In genomic region chr1:119323216-119323982, GRCh38 we compare ENCODE assay signal across 11 cellular contexts. TPM values are rescaled to one million over a fixed set of nuclear protein-coding genes. Genes with fewer than 3 reads are reported as not detected.
DNase-seq lines count a peak whose midpoint lies in the region; ATAC-seq and TF ChIP-seq lines count a peak whose summit lies in the region.
"Had no signal": no experiment of that assay in that cellular context is flagged by ENCODE, and none has a peak within 500 bp of the region (broad histone marks: within the 10 kb centered on the region; RNA-seq: fewer than 3 reads in every experiment).

No MANE protein-coding gene starts in this region.

- H3K27ac ChIP-seq in A673 (ENCODE audit: low read depth, low read length, poor library complexity, severe bottlenecking) (no peak overlapping the region), spleen (peak overlapping the region in 1 of 8 donors; percentile 35), hepatocyte (no peak overlapping the region), transverse colon (no peak overlapping the region)

- H3K4me3 ChIP-seq in A673 (ENCODE audit: low read depth, low read length, poor library complexity, severe bottlenecking) (no peak overlapping the region), spleen (no peak overlapping the region), hepatocyte (no peak overlapping the region), transverse colon (no peak overlapping the region)

- no peaks in the 10 kb centered on the region for H3K27me3 ChIP-seq in A673 (replicated peaks; ENCODE audit: insufficient read depth, low read depth, low read length, poor library complexity)
- peaks cover 0 to 16% (median 0%) of the 10 kb centered on the region in 7 donors for H3K27me3 ChIP-seq in spleen (replicated peaks in 1 of 7)
- no peaks in the 10 kb centered on the region for H3K27me3 ChIP-seq in hepatocyte
- no peaks in the 10 kb centered on the region for H3K27me3 ChIP-seq in transverse colon

- H3K79me2 ChIP-seq in hepatocyte, result no peaks in the 10 kb centered on the region

- TF ChIP-seq POLR2A in spleen (IDR thresholded peaks at IDR 0.05), result no peak
- no peak for TF ChIP-seq POLR2A in transverse colon (IDR thresholded peaks at IDR 0.05)

- H3K36me3 ChIP-seq in A673 (ENCODE audit: insufficient read depth, low read length, poor library complexity, severe bottlenecking), result no peaks in the 10 kb centered on the region
- H3K36me3 ChIP-seq in spleen, result no peaks in the 10 kb centered on the region
- H3K36me3 ChIP-seq in hepatocyte (replicated peaks; ENCODE audit: insufficient read depth, low read depth), result no peaks in the 10 kb centered on the region
- H3K36me3 ChIP-seq in transverse colon, result no peaks in the 10 kb centered on the region

- ATAC-seq in GM18498 (IDR thresholded peaks at IDR 0.05; ENCODE audit: unreplicated experiment), result peak; percentile 79
- ATAC-seq in GM19468 (IDR thresholded peaks at IDR 0.05; ENCODE audit: extremely low read depth, unreplicated experiment), result peak; percentile 58
- peak; percentile 84 for ATAC-seq in HG03095 (IDR thresholded peaks at IDR 0.05; ENCODE audit: unreplicated experiment)

- no peaks in the 10 kb centered on the region for H3K9me2 ChIP-seq in hepatocyte (replicated peaks; ENCODE audit: insufficient read depth)

- peak; percentile 65 for DNase-seq in SKM-1 treated with dmso at 0.1 percent for 144 hours (lab: John Stamatoyannopoulos, UW; ENCODE audit: unreplicated experiment)
- no peak for DNase-seq in A673 (ENCODE audit: low spot score)
- DNase-seq in spleen, result no peak
- DNase-seq in hepatocyte (ENCODE audit: low spot score), result no peak
- DNase-seq in transverse colon, result no peak
- DNase-seq: activated CD4-positive, alpha-beta T cell treated with anti-CD3 and anti-CD28 coated beads, Interleukin-2, amount 50 U/mL, for 1 hour; DMS 273 treated with DMSO at 0.1 percent for 48 hours; NCI-H748 treated with DMSO at 0.1 percent for 48 hours had no signal

- POLR2A ChIA-PET in A673 (lab: Charles Lee; ENCODE audit: low non-redundant PET), result no interaction called here

- intact Hi-C loops in A673 (cut with micrococcal nuclease; ENCODE audit: unreplicated experiment) (no loop called here), spleen (cut with DNase I; ENCODE audit: low total_unique reads) (no loop called here), transverse colon (cut with DNase I; ENCODE audit: low total_unique reads) (no loop called here)

- no peak overlapping the region for H3K4me2 ChIP-seq in hepatocyte

- in situ Hi-C loops in transverse colon (cut with MboI; ENCODE audit: low pct_ligation_motif_present in 1 of 4, low pct_unique_long_range_greater_than_20kb in 1 of 4, low sequenced_read_pairs in 3 of 4), result no loop called here

- H4K20me1 ChIP-seq in hepatocyte (ENCODE audit: insufficient read depth, poor library complexity, severe bottlenecking), result no peaks in the 10 kb centered on the region

- no peaks in the 10 kb centered on the region for H3K9me3 ChIP-seq in A673 (ENCODE audit: low read depth, low read length, poor library complexity, severe bottlenecking)
- no peaks in the 10 kb centered on the region for H3K9me3 ChIP-seq in spleen
- no peaks in the 10 kb centered on the region for H3K9me3 ChIP-seq in hepatocyte (ENCODE audit: low read depth)
- H3K9me3 ChIP-seq in transverse colon, result no peaks in the 10 kb centered on the region

- no peak for TF ChIP-seq EP300 in transverse colon (IDR thresholded peaks at IDR 0.05; ENCODE audit: low read depth)

- 73 to 85% (median 78%) methylated on average over 5 of the region's 5 CpGs for WGBS in spleen, 5 donors
- WGBS in hepatocyte (ENCODE audit: low lambda C conversion rate, missing lambda C conversion rate), result 93% methylated on average over 5 of the region's 5 CpGs
- WGBS in transverse colon (ENCODE audit: low coverage in 1 of 2), 2 donors, result 83 to 93% methylated on average over 5 of the region's 5 CpGs

- TF ChIP-seq CTCF in A673 (conservative IDR thresholded peaks at IDR 0.05; ENCODE audit: low read depth, low read length) (no peak), spleen (IDR thresholded peaks at IDR 0.05 in 8 of 11, conservative IDR thresholded peaks at IDR 0.05 in 3 of 11) (no peak), hepatocyte (IDR thresholded peaks at IDR 0.05; ENCODE audit: poor library complexity) (no peak), transverse colon (IDR thresholded peaks at IDR 0.05) (no peak)

- CTCF ChIA-PET in A673 (lab: Charles Lee), result no interaction called here

- no peak overlapping the region for H2AFZ ChIP-seq in hepatocyte

- H3K4me1 ChIP-seq in A673 (ENCODE audit: insufficient read depth, low read length, poor library complexity, severe bottlenecking), result no peaks in the 10 kb centered on the region
- peaks cover 2 to 18% (median 13%) of the 10 kb centered on the region in 6 donors for H3K4me1 ChIP-seq in spleen
- H3K4me1 ChIP-seq in hepatocyte (ENCODE audit: insufficient read depth), result peaks cover 14% of the 10 kb centered on the region
- peaks cover 0 to 21% (median 15%) of the 10 kb centered on the region in 4 donors for H3K4me1 ChIP-seq in transverse colon

- no TSS peak for BruUV-seq in A673 (replicated peaks; lab: Mats Ljungman, UMichigan)

RNA-seq across cellular contexts. Expression of gene HAO2, which starts 45.2 kb away (rescaled TPM):
- not detected in 2 replicates for total RNA-seq in A673 (2021)
- total RNA-seq in spleen, result under 1 TPM in 1 of 7 donors, not detected in 6; 0.25 TPM
- under 1 TPM in 2 of 3 donors, not detected in 1; 0.10 to 0.12 TPM for polyA plus RNA-seq in spleen
- total RNA-seq in hepatocyte, result 14.2 and 16.6 TPM in 2 replicates
- polyA plus RNA-seq in hepatocyte, result 5.7 and 14.2 TPM in 2 replicates
- not detected for total RNA-seq in transverse colon

Comparison
In these comparisons a context has a peak if more than half of its experiments do, and no peak if none do; other contexts are left out.
1. RNA of gene HAO2, which starts 45.2 kb away (total RNA-seq): 14.2 to 16.6 TPM in hepatocyte; 0.25 TPM in spleen, not detected in A673 and not detected in transverse colon; every median in the first group is over 10 times any median in the second.
2. Peak in every context shown above with its lines, with median percentiles within 50 percentile points of each other: ATAC-seq.